Comparison of ENCODE assay signal across 8 cellular contexts in genomic region chr5:70415117-70415516, GRCh38.
DNase-seq lines count a peak whose midpoint lies in the region; ATAC-seq and TF ChIP-seq lines count a peak whose summit lies in the region.
"Not testable (repeated sequence)": the region's sequence is repeated elsewhere in the genome, so short reads cannot be mapped to it uniquely, and the experiment has no call there.

Gene GTF2H2C_2 (plus strand): TSS chr5:70415368.

- not testable (repeated sequence) for H3K4me1 ChIP-seq in heart right ventricle, gastrocnemius medialis

- not testable (repeated sequence) for DNase-seq in activated CD4-positive, alpha-beta T cell treated with anti-CD3 and anti-CD28 coated beads for 36 hours; heart right ventricle; gastrocnemius medialis

- not testable (repeated sequence) for H3K4me3 Mint-ChIP-seq in activated CD4-positive, alpha-beta T cell treated with anti-CD3 and anti-CD28 coated beads for 36 hours

- not testable (repeated sequence) for TF ChIP-seq CTCF in heart right ventricle (IDR thresholded peaks at IDR 0.05); gastrocnemius medialis (IDR thresholded peaks at IDR 0.05 in 4 of 5, conservative IDR thresholded peaks at IDR 0.05 in 1 of 5)

- WGBS in heart right ventricle, 2 donors = no CpG with 5 or more reads among the region's 39 CpGs

- not testable (repeated sequence) for H3K4me3 ChIP-seq in heart right ventricle, gastrocnemius medialis

- H3K27ac ChIP-seq in heart right ventricle, gastrocnemius medialis: not testable (repeated sequence)

- not testable (repeated sequence) for H3K27me3 Mint-ChIP-seq in activated CD4-positive, alpha-beta T cell treated with anti-CD3 and anti-CD28 coated beads for 36 hours

- TF ChIP-seq POLR2A in gastrocnemius medialis (IDR thresholded peaks at IDR 0.05) = not testable (repeated sequence)

- not testable (repeated sequence) for H3K27me3 ChIP-seq in heart right ventricle, gastrocnemius medialis

- CTCF ChIA-PET in activated CD4-positive, alpha-beta T cell treated with anti-CD3 and anti-CD28 coated beads for 36 hours (lab: Charles Lee) = not testable (repeated sequence)

- POLR2A ChIA-PET in activated CD4-positive, alpha-beta T cell treated with anti-CD3 and anti-CD28 coated beads for 36 hours (lab: Charles Lee) = not testable (repeated sequence)

- H3K36me3 ChIP-seq in heart right ventricle, gastrocnemius medialis: not testable (repeated sequence)

- intact Hi-C loops in activated CD4-positive, alpha-beta T cell treated with anti-CD3 and anti-CD28 coated beads for 36 hours (cut with DNase I, micrococcal nuclease); heart right ventricle (cut with DNase I); gastrocnemius medialis (cut with DNase I; ENCODE audit: low total_unique reads): not testable (repeated sequence)

- in situ Hi-C loops in gastrocnemius medialis (cut with MboI; ENCODE audit: low sequenced_read_pairs in 4 of 4) = not testable (repeated sequence)

- H3K36me3 Mint-ChIP-seq in activated CD4-positive, alpha-beta T cell treated with anti-CD3 and anti-CD28 coated beads for 36 hours (ENCODE audit: low read depth) = not testable (repeated sequence)

- H3K27ac Mint-ChIP-seq in activated CD4-positive, alpha-beta T cell treated with anti-CD3 and anti-CD28 coated beads for 36 hours = not testable (repeated sequence)

- not testable (repeated sequence) for H3K9me3 Mint-ChIP-seq in activated CD4-positive, alpha-beta T cell treated with anti-CD3 and anti-CD28 coated beads for 36 hours (ENCODE audit: low read depth)

- peak; percentile 98 for ATAC-seq in GM18502 (IDR thresholded peaks at IDR 0.05; ENCODE audit: poor library complexity, unreplicated experiment)
- ATAC-seq in GM19372 (IDR thresholded peaks at IDR 0.05; ENCODE audit: low read depth, unreplicated experiment) = peak; percentile 97
- ATAC-seq in GM21723 (IDR thresholded peaks at IDR 0.05; ENCODE audit: unreplicated experiment) = peak; percentile 99
- ATAC-seq in HG02970 (IDR thresholded peaks at IDR 0.05; ENCODE audit: low FRiP score, unreplicated experiment) = peak; percentile 96
- ATAC-seq in HG03432 (IDR thresholded peaks at IDR 0.05; ENCODE audit: unreplicated experiment) = peak; percentile 99
- peak; percentile 99 for ATAC-seq in activated CD4-positive, alpha-beta T cell treated with anti-CD3 and anti-CD28 coated beads for 36 hours
- ATAC-seq in heart right ventricle = peak; percentile 97 to 99 (median 99)
- peak; percentile 66 to 94 for ATAC-seq in gastrocnemius medialis

- not testable (repeated sequence) for H3K9me3 ChIP-seq in heart right ventricle, gastrocnemius medialis

- not testable (repeated sequence) for H3K4me1 Mint-ChIP-seq in activated CD4-positive, alpha-beta T cell treated with anti-CD3 and anti-CD28 coated beads for 36 hours
